8 cellular contexts compared by ENCODE assay signal in the genomic region with DNA sequence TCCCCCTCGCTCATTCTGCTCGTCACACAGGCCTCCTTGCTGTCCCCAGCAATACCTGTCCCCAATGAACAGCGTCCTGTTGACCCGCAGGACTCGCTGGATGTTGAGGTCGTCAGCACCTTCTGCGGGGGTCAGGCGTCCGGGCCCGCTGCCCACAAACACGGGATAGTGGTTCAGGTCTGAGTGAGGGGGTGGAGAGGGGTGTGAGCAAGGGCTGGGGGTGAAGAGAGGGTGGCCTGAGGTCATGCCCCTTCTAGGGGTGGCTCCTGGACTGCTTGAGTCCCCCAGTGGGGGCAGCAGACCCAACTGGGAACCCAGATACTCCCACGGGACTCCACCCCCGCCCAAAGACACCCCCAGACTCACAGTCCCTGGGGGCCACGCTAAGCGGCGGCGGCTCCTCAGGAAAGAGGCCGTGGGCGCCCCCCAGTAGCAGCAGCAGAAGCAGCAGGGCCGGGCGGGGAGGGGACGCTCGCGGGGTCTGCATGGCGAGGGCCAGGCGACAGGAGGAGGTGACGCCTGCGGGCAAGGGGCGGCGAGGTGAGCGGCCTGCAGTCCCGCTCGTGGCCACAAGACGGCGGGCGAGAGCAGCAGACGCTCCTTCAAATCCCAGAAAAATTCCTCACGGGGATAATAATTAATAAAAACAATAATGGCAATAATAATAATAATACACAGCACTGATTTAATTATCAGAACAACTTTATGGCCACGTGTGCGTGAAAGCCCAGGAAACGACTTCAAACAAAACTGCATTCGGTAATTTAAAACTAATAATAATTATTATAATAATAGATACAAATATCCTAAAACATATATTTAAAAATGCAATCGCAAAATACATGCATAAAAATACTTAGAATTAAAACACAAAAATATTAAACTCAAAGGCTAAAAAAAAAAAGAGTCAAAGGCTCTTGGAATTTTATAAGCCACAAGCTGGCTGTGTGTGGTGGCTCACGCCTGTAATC. TPM values are rescaled to one million over a fixed set of nuclear protein-coding genes. Genes with fewer than 3 reads are reported as not detected.
DNase-seq lines count a peak whose midpoint lies in the region; ATAC-seq and TF ChIP-seq lines count a peak whose summit lies in the region.

No MANE protein-coding gene starts in this region.

- H2AK5ac ChIP-seq in H9 (ENCODE audit: insufficient read length, low read length), result no peak overlapping the region

- no peak for DNase-seq in CD14-positive monocyte (ENCODE audit: low spot score)
- DNase-seq in H9, result peak; percentile 71
- DNase-seq in activated CD8-positive, alpha-beta memory T cell treated with anti-CD3 and anti-CD28 coated beads for 24 hours, result peak; percentile 70
- DNase-seq in cardiac muscle cell (ENCODE audit: low read depth in 1 of 2, low spot score in 1 of 2), result peak; percentile 34 to 50
- peak; percentile 39 for DNase-seq in stimulated activated CD4-positive, alpha-beta T cell treated with anti-CD3 and anti-CD28 coated beads, Interleukin-4, amount 100 ng/mL, for 1 hour

- H3K9me3 ChIP-seq in H9 (ENCODE audit: control insufficient read depth, low read depth, low read length), result no peaks in the 10 kb centered on the region
- H3K9me3 ChIP-seq in cardiac muscle cell (ENCODE audit: low read depth), result no peaks in the 10 kb centered on the region

- no peak overlapping the region for H3K4me2 ChIP-seq in H9 (ENCODE audit: insufficient read depth, insufficient read length, low read length)

- H3K4me1 Mint-ChIP-seq in CD14-positive monocyte, result peaks cover 47% of the 10 kb centered on the region
- H3K4me1 Mint-ChIP-seq in H9, result peaks cover 9 to 18% of the 10 kb centered on the region in 2 experiments

- H3K36me3 Mint-ChIP-seq in CD14-positive monocyte (peaks cover 0 to 7% of the 10 kb centered on the region in 2 donors), H9 (ENCODE audit: insufficient read depth in 1 of 3, low read depth in 3 of 3) (peaks cover 22 to 29% (median 24%) of the 10 kb centered on the region in 3 experiments)

- H2BK5ac ChIP-seq in H9 (ENCODE audit: insufficient read length, low read length), result no peak overlapping the region

- no peak overlapping the region for H3K4ac ChIP-seq in H9 (ENCODE audit: low read depth, low read length)

- H3K9me3 Mint-ChIP-seq in CD14-positive monocyte (peaks cover 0 to 5% (median 0%) of the 10 kb centered on the region in 7 donors), H9 (no peaks in the 10 kb centered on the region; a peak in 1 of 5 replicates)

- H3K23me2 ChIP-seq in H9 (ENCODE audit: insufficient read length, low read depth, low read length, poor library complexity, severe bottlenecking), result no peaks in the 10 kb centered on the region

- H3K79me2 ChIP-seq in H9 (ENCODE audit: insufficient read depth, low read length), result no peaks in the 10 kb centered on the region

- H3K14ac ChIP-seq in H9 (ENCODE audit: insufficient read depth, low read length), result no peak overlapping the region; the same call in 1 of the 2 replicates

- peak overlapping the region in 1 of 2 donors; percentile 66 for H3K4me3 Mint-ChIP-seq in CD14-positive monocyte
- no peak overlapping the region for H3K4me3 Mint-ChIP-seq in H9

- peaks cover 6% of the 10 kb centered on the region for H4K20me1 ChIP-seq in H9 (ENCODE audit: control insufficient read depth, insufficient read depth, insufficient read length)

- intact Hi-C loops in CD14-positive monocyte (cut with micrococcal nuclease), result loop anchor here in 1 of 2 donors (2.0 kb wide), 2 partner anchors 17 kb away; partner anchors contain the start of gene LRG1

- no peak overlapping the region for H3K56ac ChIP-seq in H9 (ENCODE audit: insufficient read length, low read depth, low read length)

- peaks cover 0 to 12% (median 2%) of the 10 kb centered on the region in 3 donors for H3K27me3 Mint-ChIP-seq in CD14-positive monocyte (ENCODE audit: low read depth in 3 of 3)
- peaks cover 2% of the 10 kb centered on the region; the same call in 1 of the 2 replicates for H3K27me3 Mint-ChIP-seq in H9 (ENCODE audit: low read depth)

- H4K91ac ChIP-seq in H9 (ENCODE audit: insufficient read length, low read depth, low read length), result no peak overlapping the region

- H4K5ac ChIP-seq in H9 (ENCODE audit: insufficient read length, low read depth, low read length), result no peak overlapping the region

- WGBS in H9 (ENCODE audit: extremely low coverage, insufficient read length, low lambda C conversion rate), result no CpG with 5 or more reads among the region's 44 CpGs

- no peak overlapping the region for H2AFZ ChIP-seq in H9 (ENCODE audit: low read length)

- H3K27ac Mint-ChIP-seq in CD14-positive monocyte (peak overlapping the region in 5 of 7 donors; percentile 84 to 98 (median 97)), H9 (no peak overlapping the region)

- no peaks in the 10 kb centered on the region; the same call in 1 of the 2 replicates for H3K4me1 ChIP-seq in H9 (ENCODE audit: insufficient read depth, low read length)
- H3K4me1 ChIP-seq in cardiac muscle cell (ENCODE audit: low read depth), result no peaks in the 10 kb centered on the region

- H3K9ac ChIP-seq in H9 (ENCODE audit: extremely low read depth, insufficient read length, low read length), result no peak overlapping the region

- no peak overlapping the region for H2BK12ac ChIP-seq in H9 (ENCODE audit: insufficient read length, low read depth, low read length)

- no peaks in the 10 kb centered on the region for H3K79me1 ChIP-seq in H9 (ENCODE audit: insufficient read depth, low read depth, low read length, poor library complexity, severe bottlenecking)

- no peak overlapping the region for H2BK120ac ChIP-seq in H9 (ENCODE audit: low read depth, low read length, poor library complexity, severe bottlenecking)

- peaks cover 19% of the 10 kb centered on the region for H3K36me3 ChIP-seq in cardiac muscle cell

- H3K4me3 ChIP-seq in cardiac muscle cell, result no peak overlapping the region

- H3T11ph ChIP-seq in H9 (ENCODE audit: low read length), result no peak overlapping the region

- no peak overlapping the region for H2BK20ac ChIP-seq in H9 (ENCODE audit: low read depth, low read length, poor library complexity, severe bottlenecking)

- ATAC-seq in HG02798 (IDR thresholded peaks at IDR 0.05; ENCODE audit: poor library complexity, unreplicated experiment) (no peak), GM18858 (IDR thresholded peaks at IDR 0.05; ENCODE audit: unreplicated experiment) (no peak), GM18520 (IDR thresholded peaks at IDR 0.05; ENCODE audit: unreplicated experiment) (no peak)

- no peak overlapping the region for H3K23ac ChIP-seq in H9 (ENCODE audit: insufficient read length, low read depth, low read length)

- no peak overlapping the region for H3K18ac ChIP-seq in H9 (ENCODE audit: insufficient read length, low read depth, low read length)

- TF ChIP-seq CTCF in CD14-positive monocyte (IDR thresholded peaks at IDR 0.05), result peak; percentile 100
- peak; percentile 100 for TF ChIP-seq CTCF in H9 (conservative IDR thresholded peaks at IDR 0.05)
- peak; percentile 97 for TF ChIP-seq CTCF in cardiac muscle cell (IDR thresholded peaks at IDR 0.05; ENCODE audit: low read depth, low read length)

- H3K27me3 ChIP-seq in H9 (ENCODE audit: insufficient read depth, low read length) (no peaks in the 10 kb centered on the region), cardiac muscle cell (no peaks in the 10 kb centered on the region)

- H3K27ac ChIP-seq in H9 (ENCODE audit: insufficient read length, low read depth, low read length), result no peak overlapping the region
- no peak overlapping the region for H3K27ac ChIP-seq in cardiac muscle cell

- H4K8ac ChIP-seq in H9 (replicated peaks; ENCODE audit: insufficient read length, low read depth, low read length), result no peak overlapping the region

- H2BK15ac ChIP-seq in H9 (ENCODE audit: low read depth, low read length), result no peak overlapping the region

RNA-seq across cellular contexts. Expression of gene SEMA6B, which starts 1.2 kb away (rescaled TPM):
- polyA plus RNA-seq in CD14-positive monocyte (under 1 TPM; 0.12 to 0.87 TPM), cardiac muscle cell (10.5 and 23.0 TPM in 2 replicates)
- total RNA-seq in H9 (2021) (38.4 and 38.7 TPM in 2 replicates), cardiac muscle cell (74.8 and 130 TPM in 2 replicates)

RNA-seq across cellular contexts. Expression of gene LRG1, which starts 18.4 kb away (rescaled TPM):
- 1 to 10 TPM; 5.5 to 9.6 TPM for polyA plus RNA-seq in CD14-positive monocyte
- total RNA-seq in H9 (2021), result 0.24 and 0.50 TPM in 2 replicates
- 0.49 and 0.66 TPM in 2 replicates for total RNA-seq in cardiac muscle cell
- polyA plus RNA-seq in cardiac muscle cell, result 0.54 and 0.68 TPM in 2 replicates

RNA-seq across cellular contexts. Expression of gene PLIN5, which starts 23.2 kb away (rescaled TPM):
- polyA plus RNA-seq in CD14-positive monocyte (under 1 TPM; 0.28 to 0.58 TPM), cardiac muscle cell (8.7 and 10.8 TPM in 2 replicates)
- total RNA-seq in H9 (2021) (2.7 and 3.9 TPM in 2 replicates), cardiac muscle cell (4.5 and 10.1 TPM in 2 replicates)

RNA-seq across cellular contexts. Expression of gene PLIN4, which starts 40.0 kb away (rescaled TPM):
- polyA plus RNA-seq in CD14-positive monocyte (under 1 TPM in 1 of 2 donors, not detected in 1; 0.05 TPM), cardiac muscle cell (0.54 and 0.81 TPM in 2 replicates)
- total RNA-seq in H9 (2021) (0.90 and 1.1 TPM in 2 replicates), cardiac muscle cell (0.07 and 0.42 TPM in 2 replicates)

Comparison
In these comparisons a context has a peak if more than half of its experiments do, and no peak if none do; other contexts are left out.
1. H3K27ac Mint-ChIP-seq: peak in CD14-positive monocyte (5 of 7); none in H9 (0 of 3).
2. Peak in every context shown above with its lines, with median percentiles within 50 percentile points of each other: CTCF ChIP-seq.